ENCODE assay signal across 14 cellular contexts in genomic region chr11:78926633-78927347, GRCh38.
DNase-seq lines count a peak whose midpoint lies in the region; ATAC-seq and TF ChIP-seq lines count a peak whose summit lies in the region.
"Had no signal": no experiment of that assay in that cellular context is flagged by ENCODE, and none has a peak within 500 bp of the region (broad histone marks: within the 10 kb centered on the region; RNA-seq: fewer than 3 reads in every experiment).

No MANE protein-coding gene starts in this region.

- TF ChIP-seq RAD21 in SK-N-SH (IDR thresholded peaks at IDR 0.05; ENCODE audit: low read length): no peak

- POLR2A ChIA-PET in SK-N-SH (lab: Yijun Ruan, JAX): no interaction called here
- POLR2A ChIA-PET in A673 (lab: Charles Lee; ENCODE audit: low non-redundant PET): interaction anchor here (0.6 kb wide), 1 partner anchor 16 kb away, joined by 4 read pairs; no protein-coding TSS in a partner anchor

- TF ChIP-seq EP300 in SK-N-SH (IDR thresholded peaks at IDR 0.05; ENCODE audit: borderline replicate concordance in 1 of 2, low read depth in 1 of 2, low read length in 1 of 2): peak in 1 of 2 experiments; percentile 90; a peak in 2 of 4 replicates

- H2AFZ ChIP-seq in SK-N-SH (ENCODE audit: low read depth) (no peak overlapping the region), smooth muscle cell (ENCODE audit: low read depth) (no peak overlapping the region)

- H3K27me3 ChIP-seq in SK-N-SH (ENCODE audit: insufficient read depth) (no peaks in the 10 kb centered on the region), smooth muscle cell (ENCODE audit: low read depth) (no peaks in the 10 kb centered on the region), A673 (replicated peaks; ENCODE audit: insufficient read depth, low read depth, low read length, poor library complexity) (peaks cover 38% of the 10 kb centered on the region)

- no peaks in the 10 kb centered on the region for H3K9me2 ChIP-seq in SK-N-SH

- H3K9me3 ChIP-seq in SK-N-SH (no peaks in the 10 kb centered on the region), smooth muscle cell (replicated peaks; ENCODE audit: low read depth) (no peaks in the 10 kb centered on the region), A673 (ENCODE audit: low read depth, low read length, poor library complexity, severe bottlenecking) (no peaks in the 10 kb centered on the region)

- no TSS peak for BruUV-seq in A673 (replicated peaks; lab: Mats Ljungman, UMichigan)

- H3K4me2 ChIP-seq in SK-N-SH (no peak overlapping the region), smooth muscle cell (peak overlapping the region; percentile 5)

- H3K4me1 ChIP-seq in SK-N-SH (ENCODE audit: control insufficient read depth in 1 of 2, insufficient read depth in 2 of 2, low read depth in 1 of 2, low read length in 1 of 2) (peaks cover 7 to 65% of the 10 kb centered on the region in 2 experiments; a peak in 2 of 4 replicates), smooth muscle cell (ENCODE audit: low read depth) (peaks cover 20% of the 10 kb centered on the region), A673 (ENCODE audit: insufficient read depth, low read length, poor library complexity, severe bottlenecking) (no peaks in the 10 kb centered on the region)

- 52% methylated on average over 2 of the region's 2 CpGs for WGBS in SK-N-SH (ENCODE audit: low lambda C conversion rate)
- WGBS in smooth muscle cell (ENCODE audit: low lambda C conversion rate): 0% methylated on average over 2 of the region's 2 CpGs

- no peak overlapping the region for H3K9ac ChIP-seq in SK-N-SH
- no peak overlapping the region for H3K9ac ChIP-seq in smooth muscle cell (ENCODE audit: low read depth)

- H4K20me1 ChIP-seq in SK-N-SH (ENCODE audit: insufficient read depth): no peaks in the 10 kb centered on the region; the same call in 1 of the 2 replicates
- H4K20me1 ChIP-seq in smooth muscle cell (ENCODE audit: low read depth): no peaks in the 10 kb centered on the region

- DNase-seq in EH (ENCODE audit: low read depth) (peak; percentile 5), SK-N-SH (peak; percentile 60), fibroblast of the aortic adventitia (ENCODE audit: low read depth) (peak; percentile 53), smooth muscle cell (lab: John Stamatoyannopoulos, UW; ENCODE audit: unreplicated experiment) (no peak), omental fat pad (ENCODE audit: low spot score) (no peak), A673 (ENCODE audit: low spot score) (no peak), medulla oblongata (ENCODE audit: extremely low spot score) (no peak)
- DNase-seq in activated CD4-positive, CD25-positive, alpha-beta regulatory T cell treated with anti-CD3 and anti-CD28 coated beads, Interleukin-2, amount 50 U/mL, for 72 hours: no peak
- DNase-seq: CD8-positive, alpha-beta T cell; Karpas-422; MM.1S; NCI-H1105 treated with DMSO at 0.1 percent for 48 hours; NCI-H187 treated with DMSO at 0.1 percent for 48 hours; SHP77 had no signal

- TF ChIP-seq CTCF in SK-N-SH (IDR thresholded peaks at IDR 0.05): no peak
- no peak for TF ChIP-seq CTCF in fibroblast of the aortic adventitia (IDR thresholded peaks at IDR 0.05; ENCODE audit: insufficient read depth, low read length)
- TF ChIP-seq CTCF in smooth muscle cell (IDR thresholded peaks at IDR 0.05; ENCODE audit: borderline replicate concordance, insufficient read depth, poor library complexity, severe bottlenecking): no peak
- no peak for TF ChIP-seq CTCF in omental fat pad (IDR thresholded peaks at IDR 0.05)
- no peak for TF ChIP-seq CTCF in A673 (conservative IDR thresholded peaks at IDR 0.05; ENCODE audit: low read depth, low read length)

- H3K4me3 ChIP-seq in SK-N-SH (ENCODE audit: low read depth in 2 of 2, low read length in 1 of 2) (no peak overlapping the region), fibroblast of the aortic adventitia (ENCODE audit: low read depth, low read length) (no peak overlapping the region), smooth muscle cell (no peak overlapping the region), A673 (ENCODE audit: low read depth, low read length, poor library complexity, severe bottlenecking) (no peak overlapping the region)

- intact Hi-C loops in A673 (cut with micrococcal nuclease; ENCODE audit: unreplicated experiment): no loop called here

- H3K79me2 ChIP-seq in SK-N-SH (ENCODE audit: insufficient read depth) (no peaks in the 10 kb centered on the region), smooth muscle cell (ENCODE audit: low read depth) (peaks cover 28% of the 10 kb centered on the region)

- H3F3A ChIP-seq in SK-N-SH (replicated peaks; ENCODE audit: insufficient read depth) (no peaks in the 10 kb centered on the region), smooth muscle cell (ENCODE audit: low read depth) (no peaks in the 10 kb centered on the region)

- peak overlapping the region in 1 of 2 experiments; percentile 55; a peak in 1 of 4 replicates for H3K27ac ChIP-seq in SK-N-SH (ENCODE audit: low read depth in 2 of 2, low read length in 1 of 2)
- peak overlapping the region; percentile 46 for H3K27ac ChIP-seq in smooth muscle cell (ENCODE audit: low read depth)
- H3K27ac ChIP-seq in A673 (ENCODE audit: low read depth, low read length, poor library complexity, severe bottlenecking): no peak overlapping the region

- no peak for ATAC-seq in omental fat pad (ENCODE audit: low FRiP score)
- ATAC-seq: CD8-positive, alpha-beta T cell had no signal

- CTCF ChIA-PET in SK-N-SH (lab: Yijun Ruan, JAX): interaction anchor here (0.6 to 1.5 kb wide), 4 partner anchors 67 to 512 kb away, joined by 3 to 4 read pairs (median 3); no protein-coding TSS in a partner anchor
- CTCF ChIA-PET in A673 (lab: Charles Lee): no interaction called here

- peaks cover 0 to 8% of the 10 kb centered on the region in 2 experiments for H3K36me3 ChIP-seq in SK-N-SH (replicated peaks in 1 of 2; ENCODE audit: control insufficient read depth in 1 of 2, insufficient read depth in 2 of 2, low read length in 1 of 2)
- H3K36me3 ChIP-seq in smooth muscle cell (ENCODE audit: low read depth): no peaks in the 10 kb centered on the region
- H3K36me3 ChIP-seq in A673 (ENCODE audit: insufficient read depth, low read length, poor library complexity, severe bottlenecking): no peaks in the 10 kb centered on the region

TF ChIP-seq in SK-N-SH, 30 proteins besides CTCF, POLR2A, EP300 and RAD21:
- peak; percentile 84 for TF ChIP-seq GATA2 (CRISPR knock-in tag; IDR thresholded peaks at IDR 0.05)
- peak; percentile 89 for TF ChIP-seq RCOR1 (IDR thresholded peaks at IDR 0.05; ENCODE audit: low read length)
- peak; percentile 79 for TF ChIP-seq CHD2 (IDR thresholded peaks at IDR 0.05; ENCODE audit: low read length, partially characterized antibody)
- TF ChIP-seq TCF12 (IDR thresholded peaks at IDR 0.05): peak; percentile 75
- peak; percentile 54; the same call in 1 of the 2 replicates for TF ChIP-seq FOXJ3 (CRISPR knock-in tag; IDR thresholded peaks at IDR 0.05)
- no peak for TF ChIP-seq MEF2A (IDR thresholded peaks at IDR 0.05; ENCODE audit: borderline replicate concordance, low read depth)
- no peak for TF ChIP-seq EZH2phosphoT487 (IDR thresholded peaks at IDR 0.05; ENCODE audit: borderline replicate concordance, low read depth)

Comparison
In these comparisons a context has a peak if more than half of its experiments do, and no peak if none do; other contexts are left out.
1. DNase-seq: peak in EH (single experiment), SK-N-SH (single experiment) and fibroblast of the aortic adventitia (single experiment); none in smooth muscle cell (single experiment), omental fat pad (single experiment), A673 (single experiment), medulla oblongata (single experiment) and activated CD4-positive, CD25-positive, alpha-beta regulatory T cell treated with anti-CD3 and anti-CD28 coated beads, Interleukin-2, amount 50 U/mL, for 72 hours (single experiment).